In genomic region chr3:52851348-52851747, GRCh38 we compare ENCODE assay signal across 8 cellular contexts. TPM values are rescaled to one million over a fixed set of nuclear protein-coding genes. Genes with fewer than 3 reads are reported as not detected.
DNase-seq lines count a peak whose midpoint lies in the region; ATAC-seq, FAIRE-seq and TF ChIP-seq lines count a peak whose summit lies in the region.

No MANE protein-coding gene starts in this region.

- H3K27ac ChIP-seq in BLaER1 (peak overlapping the region; percentile 89), spleen (no peak overlapping the region)

- no peaks in the 10 kb centered on the region for H3K4me1 Mint-ChIP-seq in activated T-cell treated with anti-CD3 and anti-CD28 coated beads, Interleukin-2, amount 50 U/mL, for 72 hours (ENCODE audit: low read depth)

- no peaks in the 10 kb centered on the region; the same call in 1 of the 2 replicates for H4K20me1 ChIP-seq in BLaER1

- DNase-seq in GM18507 (ENCODE audit: extremely low spot score, insufficient read length, low read depth) (no peak), NCI-H345 treated with DMSO at 0.1 percent for 48 hours (lab: John Stamatoyannopoulos, UW; ENCODE audit: unreplicated experiment) (peak; percentile 5), left ventricle myocardium superior (no peak), spleen (peak; percentile 30)
- peak; percentile 26 to 41 for DNase-seq in activated T-cell treated with anti-CD3 and anti-CD28 coated beads, Interleukin-2, amount 50 U/mL, for 72 hours

- H3K27me3 ChIP-seq in BLaER1 (no peaks in the 10 kb centered on the region), spleen (replicated peaks in 1 of 7) (no peaks in the 10 kb centered on the region)

- peak overlapping the region; percentile 94 for H3K4me2 ChIP-seq in BLaER1

- 76 to 91% (median 86%) methylated on average over 3 of the region's 3 CpGs for WGBS in spleen, 5 donors

- no peak for TF ChIP-seq POLR2A in spleen (IDR thresholded peaks at IDR 0.05)

- ATAC-seq in activated T-cell treated with anti-CD3 and anti-CD28 coated beads, Interleukin-2, amount 50 U/mL, for 72 hours (replicated peaks in 1 of 2): peak; percentile 68 to 78
- peak; percentile 54 for ATAC-seq in left ventricle myocardium superior
- no peak for ATAC-seq in GM21737 (IDR thresholded peaks at IDR 0.05; ENCODE audit: unreplicated experiment)
- ATAC-seq in HG03025 (IDR thresholded peaks at IDR 0.05; ENCODE audit: low FRiP score, unreplicated experiment): no peak

- H3K9me3 ChIP-seq in BLaER1 (no peaks in the 10 kb centered on the region), spleen (no peaks in the 10 kb centered on the region)

- intact Hi-C loops in left ventricle myocardium superior (cut with micrococcal nuclease) (no loop called here), spleen (cut with DNase I; ENCODE audit: low total_unique reads) (no loop called here)

- peak in 8 of 11 experiments; percentile 34 to 59 (median 46) for TF ChIP-seq CTCF in spleen (IDR thresholded peaks at IDR 0.05 in 8 of 11, conservative IDR thresholded peaks at IDR 0.05 in 3 of 11)

- no peak overlapping the region for H3K4me3 Mint-ChIP-seq in activated T-cell treated with anti-CD3 and anti-CD28 coated beads, Interleukin-2, amount 50 U/mL, for 72 hours

- no peaks in the 10 kb centered on the region for H3K36me3 Mint-ChIP-seq in activated T-cell treated with anti-CD3 and anti-CD28 coated beads, Interleukin-2, amount 50 U/mL, for 72 hours (ENCODE audit: insufficient read depth in 2 of 2)

- H3K27me3 Mint-ChIP-seq in activated T-cell treated with anti-CD3 and anti-CD28 coated beads, Interleukin-2, amount 50 U/mL, for 72 hours (ENCODE audit: low read depth): no peaks in the 10 kb centered on the region

- peak overlapping the region; percentile 59 for H3K9ac ChIP-seq in BLaER1

- H3K9me3 Mint-ChIP-seq in activated T-cell treated with anti-CD3 and anti-CD28 coated beads, Interleukin-2, amount 50 U/mL, for 72 hours: no peaks in the 10 kb centered on the region

- H3K27ac Mint-ChIP-seq in activated T-cell treated with anti-CD3 and anti-CD28 coated beads, Interleukin-2, amount 50 U/mL, for 72 hours: no peak overlapping the region

- peaks cover 50% of the 10 kb centered on the region for H3K4me1 ChIP-seq in BLaER1
- peaks cover 0 to 8% (median 2%) of the 10 kb centered on the region in 6 donors for H3K4me1 ChIP-seq in spleen

- no peak overlapping the region for H3K4me3 ChIP-seq in BLaER1
- no peak overlapping the region for H3K4me3 ChIP-seq in spleen

- peak; percentile 45 for FAIRE-seq in GM18507 (lab: Jason Lieb, UNC)

- H3K36me3 ChIP-seq in BLaER1 (peaks cover 44% of the 10 kb centered on the region), spleen (peaks cover 0 to 97% (median 56%) of the 10 kb centered on the region in 6 donors)

RNA-seq across cellular contexts. Expression of gene MUSTN1, which starts 16.5 kb away (rescaled TPM):
- 1 to 10 TPM; 1.3 TPM for total RNA-seq in activated T-cell treated with anti-CD3 and anti-CD28 coated beads, Interleukin-2, amount 50 U/mL, for 72 hours
- total RNA-seq in left ventricle myocardium superior (10.9 TPM), spleen (1 to 10 TPM in 5 of 7 donors, not detected in 2; 2.5 to 6.8 (median 3.4) TPM)
- 10 to 100 TPM; 10.0 to 17.8 (median 16.1) TPM for polyA plus RNA-seq in spleen

RNA-seq across cellular contexts. Expression of gene ITIH4, which starts 20.9 kb away (rescaled TPM):
- total RNA-seq in activated T-cell treated with anti-CD3 and anti-CD28 coated beads, Interleukin-2, amount 50 U/mL, for 72 hours: 10 to 100 TPM; 21.8 to 24.5 TPM
- 4.1 TPM for total RNA-seq in left ventricle myocardium superior
- total RNA-seq in spleen: 10 to 100 TPM in 6 of 7 donors, 1 to 10 TPM in 1; 9.9 to 27.4 (median 20.1) TPM
- 10 to 100 TPM; 10.4 to 54.2 (median 30.3) TPM for polyA plus RNA-seq in spleen

RNA-seq across cellular contexts. Expression of gene STIMATE, which starts 46.0 kb away (rescaled TPM):
- total RNA-seq in activated T-cell treated with anti-CD3 and anti-CD28 coated beads, Interleukin-2, amount 50 U/mL, for 72 hours: 10 to 100 TPM; 34.4 to 40.8 TPM
- 9.0 TPM for total RNA-seq in left ventricle myocardium superior
- 10 to 100 TPM; 20.3 to 65.6 (median 40.6) TPM for total RNA-seq in spleen
- polyA plus RNA-seq in spleen: 10 to 100 TPM in 1 of 3 donors, 1 to 10 TPM in 2; 4.0 to 12.8 (median 5.5) TPM

RNA-seq across cellular contexts. Expression of gene ITIH3, which starts 56.8 kb away (rescaled TPM):
- total RNA-seq in activated T-cell treated with anti-CD3 and anti-CD28 coated beads, Interleukin-2, amount 50 U/mL, for 72 hours: not detected
- total RNA-seq in left ventricle myocardium superior (not detected), spleen (10 to 100 TPM in 6 of 7 donors, 1 to 10 TPM in 1; 8.0 to 53.7 (median 17.6) TPM)
- polyA plus RNA-seq in spleen: 10 to 100 TPM; 12.4 to 44.4 (median 15.2) TPM

Comparison
In these comparisons a context has a peak if more than half of its experiments do, and no peak if none do; other contexts are left out.
1. DNase-seq: peak in NCI-H345 treated with DMSO at 0.1 percent for 48 hours (single experiment), activated T-cell treated with anti-CD3 and anti-CD28 coated beads, Interleukin-2, amount 50 U/mL, for 72 hours (2 of 2) and spleen (single experiment); none in GM18507 (single experiment) and left ventricle myocardium superior (single experiment).
2. ATAC-seq: peak in activated T-cell treated with anti-CD3 and anti-CD28 coated beads, Interleukin-2, amount 50 U/mL, for 72 hours (2 of 2) and left ventricle myocardium superior (single experiment); none in GM21737 (single experiment) and HG03025 (single experiment).